Comparison of ENCODE assay signal across 8 cellular contexts in genomic region chr7:135170223-135170997, GRCh38. TPM values are rescaled to one million over a fixed set of nuclear protein-coding genes. Genes with fewer than 3 reads are reported as not detected.
DNase-seq lines count a peak whose midpoint lies in the region; ATAC-seq lines count a peak whose summit lies in the region.

Gene CYREN (minus strand): TSS chr7:135170707. CDS start chr7:135168922, 1,785 bp downstream.

- WGBS in ectodermal cell, 2 experiments, result 0% methylated on average over 85 of the region's 85 CpGs

- H3K4me1 ChIP-seq in CD4-positive, alpha-beta memory T cell (ENCODE audit: insufficient read depth, low read length), result peaks cover 43% of the 10 kb centered on the region
- peaks cover 9% of the 10 kb centered on the region for H3K4me1 ChIP-seq in ectodermal cell (ENCODE audit: control insufficient read depth, insufficient read depth, low read length)

- intact Hi-C loops in CD4-positive, alpha-beta memory T cell (cut with micrococcal nuclease), result loop anchor here (1.0 to 5.0 kb wide), 9 partner anchors 41 to 712 kb away; partner anchors contain the start of genes AGBL3, AKR1B1, BPGM and WDR91

- H3K4me3 ChIP-seq in CD4-positive, alpha-beta memory T cell (ENCODE audit: low read length in 2 of 2), result peak within 1 kb of the TSS; percentile 19 to 79
- H3K4me3 ChIP-seq in ectodermal cell (ENCODE audit: insufficient read depth, low read depth, low read length), result peak within 1 kb of the TSS; percentile 91

- peaks cover 22% of the 10 kb centered on the region for H3K36me3 ChIP-seq in CD4-positive, alpha-beta memory T cell (ENCODE audit: insufficient read depth, low read length)
- H3K36me3 ChIP-seq in ectodermal cell (ENCODE audit: control insufficient read depth, insufficient read depth, low read length), result peaks cover 22% of the 10 kb centered on the region

- peak within 1 kb of the TSS; percentile 89 to 95 (median 90) for H3K4me3 Mint-ChIP-seq in CD4-positive, alpha-beta memory T cell
- peak within 1 kb of the TSS; percentile 87 for H3K4me3 Mint-ChIP-seq in activated CD4-positive, alpha-beta memory T cell treated with anti-CD3 and anti-CD28 coated beads, Interleukin-2, amount 10 ng/mL, durations not matched to agents 7 days and 5 days

- POLR2A ChIA-PET in CD4-positive, alpha-beta memory T cell (lab: Charles Lee; ENCODE audit: partially characterized antibody), result interaction anchor here (0.8 to 9.4 kb wide), 19 partner anchors 10 to 737 kb away, joined by 3 to 215 read pairs (median 4); partner anchors contain the start of genes AGBL3, BPGM, TMEM140 and WDR91
- POLR2A ChIA-PET in activated CD4-positive, alpha-beta memory T cell treated with anti-CD3 and anti-CD28 coated beads, Interleukin-2, amount 10 ng/mL, durations not matched to agents 7 days and 5 days (lab: Charles Lee), result interaction anchor here (0.8 to 9.1 kb wide), 13 partner anchors 11 to 539 kb away, joined by 3 to 181 read pairs (median 5); partner anchors contain the start of genes AGBL3, BPGM, NUP205 and TMEM140

- H3K4me1 Mint-ChIP-seq in CD4-positive, alpha-beta memory T cell, result peaks cover 35 to 57% (median 45%) of the 10 kb centered on the region in 4 donors
- H3K4me1 Mint-ChIP-seq in activated CD4-positive, alpha-beta memory T cell treated with anti-CD3 and anti-CD28 coated beads, Interleukin-2, amount 10 ng/mL, durations not matched to agents 7 days and 5 days, result peaks cover 51% of the 10 kb centered on the region

- peak within 1 kb of the TSS; percentile 94 to 97 (median 97) for H3K27ac Mint-ChIP-seq in CD4-positive, alpha-beta memory T cell
- peak within 1 kb of the TSS; percentile 93 for H3K27ac Mint-ChIP-seq in activated CD4-positive, alpha-beta memory T cell treated with anti-CD3 and anti-CD28 coated beads, Interleukin-2, amount 10 ng/mL, durations not matched to agents 7 days and 5 days

- no peaks in the 10 kb centered on the region for H3K27me3 ChIP-seq in CD4-positive, alpha-beta memory T cell (ENCODE audit: insufficient read depth, low read length)
- H3K27me3 ChIP-seq in ectodermal cell (ENCODE audit: control insufficient read depth, insufficient read depth, low read length, poor library complexity, severe bottlenecking), result no peaks in the 10 kb centered on the region

- peak; percentile 70 for ATAC-seq in GM19452 (IDR thresholded peaks at IDR 0.05; ENCODE audit: unreplicated experiment)

- H3K9me3 ChIP-seq in CD4-positive, alpha-beta memory T cell (ENCODE audit: control insufficient read depth in 1 of 2, low read length in 2 of 2), result no peaks in the 10 kb centered on the region
- no peaks in the 10 kb centered on the region for H3K9me3 ChIP-seq in ectodermal cell (ENCODE audit: control insufficient read depth, low read length)

- H3K9me3 Mint-ChIP-seq in CD4-positive, alpha-beta memory T cell, result peaks cover 0 to 3% (median 0%) of the 10 kb centered on the region in 8 donors
- H3K9me3 Mint-ChIP-seq in activated CD4-positive, alpha-beta memory T cell treated with anti-CD3 and anti-CD28 coated beads, Interleukin-2, amount 10 ng/mL, durations not matched to agents 7 days and 5 days, result no peaks in the 10 kb centered on the region

- peak within 1 kb of the TSS; percentile 93 for H3K27ac ChIP-seq in CD4-positive, alpha-beta memory T cell (ENCODE audit: low read depth, low read length)
- peak within 1 kb of the TSS; percentile 87 for H3K27ac ChIP-seq in ectodermal cell (ENCODE audit: insufficient read depth, low read depth, low read length, poor library complexity, severe bottlenecking)

- H3K27me3 Mint-ChIP-seq in CD4-positive, alpha-beta memory T cell, result no peaks in the 10 kb centered on the region
- H3K27me3 Mint-ChIP-seq in activated CD4-positive, alpha-beta memory T cell treated with anti-CD3 and anti-CD28 coated beads, Interleukin-2, amount 10 ng/mL, durations not matched to agents 7 days and 5 days, result no peaks in the 10 kb centered on the region

- DNase-seq in CD4-positive, alpha-beta memory T cell, result peak; percentile 79 to 88 (median 84)
- DNase-seq in HK-2 (ENCODE audit: unreplicated experiment) (peak; percentile 97), NCI-H82 treated with DMSO at 0.1 percent for 48 hours (lab: John Stamatoyannopoulos, UW; ENCODE audit: unreplicated experiment) (peak; percentile 78), lung microvascular endothelial cell (ENCODE audit: low read depth in 2 of 2) (peak; percentile 94)
- DNase-seq in activated CD4-positive, alpha-beta memory T cell treated with anti-CD3 and anti-CD28 coated beads, Interleukin-2, amount 10 ng/mL, durations not matched to agents 7 days and 5 days, result peak; percentile 90
- DNase-seq in stimulated activated CD4-positive, alpha-beta T cell treated with anti-CD3 and anti-CD28 coated beads, TNF-alpha, amount 100 ng/mL, for 48 hours (ENCODE audit: low read depth in 3 of 3), result peak; percentile 87 to 92 (median 91)

- CTCF ChIA-PET in CD4-positive, alpha-beta memory T cell (lab: Charles Lee; ENCODE audit: partially characterized antibody), result interaction anchor here (0.8 to 12.3 kb wide), 26 partner anchors 9 to 738 kb away, joined by 3 to 162 read pairs (median 6); partner anchors contain the start of genes AGBL3, BPGM, TMEM140 and WDR91
- CTCF ChIA-PET in activated CD4-positive, alpha-beta memory T cell treated with anti-CD3 and anti-CD28 coated beads, Interleukin-2, amount 10 ng/mL, durations not matched to agents 7 days and 5 days (lab: Charles Lee), result interaction anchor here (0.7 to 5.0 kb wide), 20 partner anchors 9 to 1057 kb away, joined by 3 to 88 read pairs (median 4); partner anchors contain the start of genes AGBL3, BPGM, TMEM140 and WDR91

- peaks cover 24 to 42% of the 10 kb centered on the region in 2 donors for H3K36me3 Mint-ChIP-seq in CD4-positive, alpha-beta memory T cell
- H3K36me3 Mint-ChIP-seq in activated CD4-positive, alpha-beta memory T cell treated with anti-CD3 and anti-CD28 coated beads, Interleukin-2, amount 10 ng/mL, durations not matched to agents 7 days and 5 days (ENCODE audit: low read depth), result peaks cover 43% of the 10 kb centered on the region

RNA-seq across cellular contexts. Expression of gene CYREN, which starts in this region (rescaled TPM):
- total RNA-seq in CD4-positive, alpha-beta memory T cell, result 10 to 100 TPM; 45.3 to 46.5 TPM
- polyA plus RNA-seq in CD4-positive, alpha-beta memory T cell, result 10 to 100 TPM; 35.2 to 52.9 TPM
- total RNA-seq in activated CD4-positive, alpha-beta memory T cell treated with anti-CD3 and anti-CD28 coated beads, Interleukin-2, amount 10 ng/mL, durations not matched to agents 7 days and 5 days, result 10 to 100 TPM; 32.0 to 32.1 TPM
- polyA plus RNA-seq in ectodermal cell (2013, experiment 1 of 4), result 45.3 TPM
- polyA plus RNA-seq in ectodermal cell (2013, experiment 2 of 4), result 56.0 TPM
- polyA plus RNA-seq in ectodermal cell (2013, experiment 3 of 4), result 35.0 TPM
- polyA plus RNA-seq in ectodermal cell (2013, experiment 4 of 4), result 41.0 TPM
- total RNA-seq in lung microvascular endothelial cell, result 10.7 and 12.6 TPM in 2 replicates

Comparison
In these comparisons a context has a peak if more than half of its experiments do, and no peak if none do; other contexts are left out.
1. Peak in every context shown above with its lines: DNase-seq, ATAC-seq, H3K4me3 ChIP-seq and H3K27ac ChIP-seq.